15 cellular contexts compared by ENCODE assay signal in genomic region chr18:55069497-55069896, GRCh38.
A peak's percentile ranks its signal among the peaks of the same experiment; 100 is the strongest.
DNase-seq lines count a peak whose midpoint lies in the region; ATAC-seq, FAIRE-seq and TF ChIP-seq lines count a peak whose summit lies in the region.
"Had no signal": no experiment of that assay in that cellular context is flagged by ENCODE, and none has a peak within 500 bp of the region (broad histone marks: within the 10 kb centered on the region; RNA-seq: fewer than 3 reads in every experiment).

No MANE protein-coding gene starts in this region.

- FAIRE-seq in GM18507 (lab: Jason Lieb, UNC), result peak; percentile 93
- FAIRE-seq: astrocyte had no signal

- DNase-seq in GM18507 (ENCODE audit: extremely low spot score, insufficient read length, low read depth) (no peak), GM20000 (ENCODE audit: low spot score) (peak; percentile 47), MV-4-11 (lab: John Stamatoyannopoulos, UW) (peak; percentile 81), NCI-H345 treated with DMSO at 0.1 percent for 48 hours (lab: John Stamatoyannopoulos, UW; ENCODE audit: unreplicated experiment) (no peak), vagina (ENCODE audit: extremely low spot score in 2 of 2) (no peak), heart right ventricle (no peak), OCI-M2 (lab: John Stamatoyannopoulos, UW; ENCODE audit: unreplicated experiment) (no peak)
- DNase-seq: midbrain, NCI-H1436, OCI-M1, T-helper 9 cell, uterus had no signal

- WGBS in heart right ventricle, 2 donors, result 91 to 92% methylated on average over 6 of the region's 6 CpGs

- intact Hi-C loops in vagina (cut with DNase I) (no loop called here), heart right ventricle (cut with DNase I) (no loop called here)

- H3K27ac ChIP-seq in vagina, result no peak overlapping the region
- no peak overlapping the region for H3K27ac ChIP-seq in heart right ventricle
- H3K27ac ChIP-seq: right atrium auricular region, uterus had no signal

- H3K4me3 ChIP-seq in vagina, result no peak overlapping the region
- H3K4me3 ChIP-seq in heart right ventricle, result no peak overlapping the region
- H3K4me3 ChIP-seq: right atrium auricular region, uterus had no signal

- no peak for TF ChIP-seq CTCF in GM20000 (IDR thresholded peaks at IDR 0.05; ENCODE audit: extremely low read depth, missing control alignments)
- no peak for TF ChIP-seq CTCF in vagina (IDR thresholded peaks at IDR 0.05)
- TF ChIP-seq CTCF in heart right ventricle (IDR thresholded peaks at IDR 0.05), result no peak

- H3K36me3 ChIP-seq in vagina, result no peaks in the 10 kb centered on the region
- no peaks in the 10 kb centered on the region for H3K36me3 ChIP-seq in heart right ventricle
- H3K36me3 ChIP-seq: right atrium auricular region, uterus had no signal

- no peaks in the 10 kb centered on the region for H3K27me3 ChIP-seq in vagina
- H3K27me3 ChIP-seq in heart right ventricle, result peaks cover 0 to 3% (median 0%) of the 10 kb centered on the region in 7 donors
- H3K27me3 ChIP-seq: right atrium auricular region, uterus had no signal

- H3K9me3 ChIP-seq in vagina, result no peaks in the 10 kb centered on the region
- peaks cover 0 to 10% (median 0%) of the 10 kb centered on the region in 11 donors for H3K9me3 ChIP-seq in heart right ventricle
- H3K9me3 ChIP-seq: right atrium auricular region, uterus had no signal

- no peak for TF ChIP-seq POLR2A in vagina (IDR thresholded peaks at IDR 0.05)

- no peaks in the 10 kb centered on the region for H3K4me1 ChIP-seq in vagina
- no peaks in the 10 kb centered on the region for H3K4me1 ChIP-seq in heart right ventricle
- H3K4me1 ChIP-seq: right atrium auricular region, uterus had no signal

- ATAC-seq in HG02943 (IDR thresholded peaks at IDR 0.05; ENCODE audit: low read depth, unreplicated experiment), result peak; percentile 72
- no peak for ATAC-seq in heart right ventricle

Comparison
In these comparisons a context has a peak if more than half of its experiments do, and no peak if none do; other contexts are left out.
1. DNase-seq: peak in GM20000 (single experiment) and MV-4-11 (single experiment); none in GM18507 (single experiment), NCI-H345 treated with DMSO at 0.1 percent for 48 hours (single experiment), vagina (0 of 2), heart right ventricle (0 of 2) and OCI-M2 (single experiment).